11 cellular contexts compared by ENCODE assay signal in the genomic region with DNA sequence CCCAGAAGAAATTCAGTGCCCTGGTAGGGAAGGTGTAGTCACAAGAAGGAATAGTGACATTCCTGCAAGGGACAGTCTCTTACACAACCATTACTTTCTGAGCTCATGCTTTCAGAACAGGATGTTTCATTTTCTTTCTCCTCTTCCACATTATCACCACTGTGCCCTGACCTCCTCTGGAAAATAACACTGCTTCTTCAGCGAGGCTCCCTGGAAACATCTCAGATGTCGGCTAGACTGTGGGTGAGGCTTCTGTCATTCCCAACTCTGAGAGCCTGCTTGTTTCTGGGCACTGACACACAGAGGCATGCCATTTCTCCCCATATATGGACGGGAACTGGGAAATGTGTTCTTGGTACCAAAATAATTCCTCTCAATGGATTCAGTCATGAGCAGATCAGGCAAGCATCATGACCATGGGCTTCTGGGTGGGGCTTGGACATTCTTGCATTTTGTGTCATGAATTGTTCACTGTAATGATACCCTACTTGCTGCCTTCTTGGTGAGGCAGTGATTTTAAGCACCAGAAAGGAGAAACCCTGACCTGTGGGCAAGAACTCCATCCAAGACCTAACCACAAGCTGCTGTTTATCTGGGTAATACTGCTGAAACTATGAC. TPM values are rescaled to one million over a fixed set of nuclear protein-coding genes. Genes with fewer than 3 reads are reported as not detected.
DNase-seq lines count a peak whose midpoint lies in the region; TF ChIP-seq lines count a peak whose summit lies in the region.
"Had no signal": no experiment of that assay in that cellular context is flagged by ENCODE, and none has a peak within 500 bp of the region (broad histone marks: within the 10 kb centered on the region; RNA-seq: fewer than 3 reads in every experiment).

No MANE protein-coding gene starts in this region.

- H3K9me3 ChIP-seq in prostate gland, result no peaks in the 10 kb centered on the region
- H3K9me3 ChIP-seq: BLaER1 had no signal

- no peak for TF ChIP-seq POLR2A in prostate gland (IDR thresholded peaks at IDR 0.05)

- H3K4me3 ChIP-seq in fibroblast of the aortic adventitia (ENCODE audit: low read depth, low read length) (peak overlapping the region; percentile 23), prostate gland (no peak overlapping the region)
- H3K4me3 ChIP-seq: BLaER1 had no signal

- peak overlapping the region; percentile 17 to 48 for H3K27ac ChIP-seq in prostate gland
- H3K27ac ChIP-seq: BLaER1 had no signal

- 62% methylated on average over 3 of the region's 3 CpGs for WGBS in prostate gland

- H3K36me3 ChIP-seq in prostate gland, result no peaks in the 10 kb centered on the region
- H3K36me3 ChIP-seq: BLaER1 had no signal

- H3K27me3 ChIP-seq in prostate gland (replicated peaks; ENCODE audit: insufficient read depth), result no peaks in the 10 kb centered on the region
- H3K27me3 ChIP-seq: BLaER1 had no signal

- H3K4me1 ChIP-seq in prostate gland (replicated peaks), result no peaks in the 10 kb centered on the region

- TF ChIP-seq CTCF in fibroblast of the aortic adventitia (IDR thresholded peaks at IDR 0.05; ENCODE audit: insufficient read depth, low read length) (no peak), prostate gland (IDR thresholded peaks at IDR 0.05) (no peak)

- DNase-seq in AG08396 (ENCODE audit: low spot score) (peak; percentile 61), RPMI7951 (ENCODE audit: low read depth) (peak; percentile 73), fibroblast of the aortic adventitia (ENCODE audit: low read depth) (peak; percentile 97), prostate gland (ENCODE audit: low spot score) (no peak), NOMO-1 (lab: John Stamatoyannopoulos, UW; ENCODE audit: unreplicated experiment in 2 of 2) (no peak), COLO829 (ENCODE audit: low spot score) (no peak), CD1c-positive myeloid dendritic cell (ENCODE audit: extremely low spot score) (no peak), OCI-M1 (lab: John Stamatoyannopoulos, UW) (no peak)
- DNase-seq: naive thymus-derived CD4-positive, alpha-beta T cell; NCI-H345 had no signal

- intact Hi-C loops in prostate gland (cut with DNase I), result loop anchor here (10.0 kb wide), 1 partner anchor 64 kb away; no protein-coding TSS in a partner anchor

RNA-seq across cellular contexts. Expression of a gene that starts 14.3 kb away (rescaled TPM):
- total RNA-seq in RPMI7951 (2014; rRNA removed; shearing (Covaris generic)), result 0.29 and 0.48 TPM in 2 replicates
- 10.3 and 22.4 TPM in 2 replicates for total RNA-seq in fibroblast of the aortic adventitia (ENCODE audit: low replicate concordance)
- total RNA-seq in prostate gland, result 1 to 10 TPM in 1 of 2 donors, under 1 TPM in 1; 0.87 to 3.5 TPM
- total RNA-seq: naive thymus-derived CD4-positive, alpha-beta T cell had no signal

Comparison
In these comparisons a context has a peak if more than half of its experiments do, and no peak if none do; other contexts are left out.
1. DNase-seq: peak in AG08396 (single experiment), RPMI7951 (single experiment) and fibroblast of the aortic adventitia (single experiment); none in prostate gland (single experiment), NOMO-1 (0 of 2), COLO829 (single experiment), CD1c-positive myeloid dendritic cell (single experiment) and OCI-M1 (single experiment).